In the genomic region with DNA sequence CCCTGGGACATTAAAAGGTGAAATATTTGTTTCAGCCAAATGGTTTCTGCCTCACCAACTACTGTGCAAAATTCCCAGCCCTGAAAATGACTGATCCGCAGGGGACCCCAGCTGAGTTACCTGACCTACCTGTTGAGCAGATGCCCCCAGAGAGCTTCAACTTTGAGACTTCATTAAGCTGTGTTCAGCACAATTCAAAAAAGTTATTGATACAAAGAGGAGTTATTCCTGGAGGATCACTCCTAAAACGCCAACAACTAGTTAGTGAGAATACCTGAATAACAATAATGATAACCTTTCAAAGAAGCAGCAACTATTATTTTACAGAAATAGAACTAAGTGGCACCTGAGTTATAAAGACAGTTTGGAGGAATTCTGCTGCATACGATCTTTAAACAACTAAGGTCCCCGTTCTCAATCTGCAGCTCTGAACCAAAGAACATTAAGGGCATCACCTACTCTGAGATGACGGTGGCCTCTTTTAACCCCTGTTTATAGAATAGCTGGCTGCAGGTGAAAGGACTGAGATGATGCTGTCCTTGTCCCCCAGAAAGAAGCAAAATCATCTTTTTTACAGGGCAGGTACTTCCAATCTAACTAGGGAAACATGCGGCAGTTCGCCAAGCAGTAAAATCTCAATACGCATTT, we compare ENCODE assay signal across 9 cellular contexts. TPM values are rescaled to one million over a fixed set of nuclear protein-coding genes. Genes with fewer than 3 reads are reported as not detected.
DNase-seq lines count a peak whose midpoint lies in the region; ATAC-seq, FAIRE-seq and TF ChIP-seq lines count a peak whose summit lies in the region.
"Had no signal": no experiment of that assay in that cellular context is flagged by ENCODE, and none has a peak within 500 bp of the region (broad histone marks: within the 10 kb centered on the region; RNA-seq: fewer than 3 reads in every experiment).

No MANE protein-coding gene starts in this region.

- H3K79me2 ChIP-seq in osteoblast (ENCODE audit: insufficient read depth, low read length): no peaks in the 10 kb centered on the region

- intact Hi-C loops in CD4-positive, alpha-beta memory T cell (cut with micrococcal nuclease): no loop called here

- POLR2A ChIA-PET in CD4-positive, alpha-beta memory T cell (lab: Charles Lee; ENCODE audit: partially characterized antibody): no interaction called here

- no peaks in the 10 kb centered on the region for H3K9me3 ChIP-seq in CD4-positive, alpha-beta memory T cell (ENCODE audit: control insufficient read depth in 1 of 2, low read length in 2 of 2)
- H3K9me3 ChIP-seq in osteoblast (ENCODE audit: low read depth, low read length): no peaks in the 10 kb centered on the region

- H3K4me3 ChIP-seq in CD4-positive, alpha-beta memory T cell (ENCODE audit: low read length in 2 of 2): peak overlapping the region in 1 of 2 donors; percentile 27
- H3K4me3 ChIP-seq in LNCaP clone FGC (ENCODE audit: low read depth, low read length): peak overlapping the region; percentile 43; the same call in 1 of the 2 replicates
- peak overlapping the region; percentile 78 for H3K4me3 ChIP-seq in osteoblast (ENCODE audit: insufficient read depth, low read length)

- H3K36me3 Mint-ChIP-seq in CD4-positive, alpha-beta memory T cell: no peaks in the 10 kb centered on the region
- H3K36me3 Mint-ChIP-seq in effector memory CD8-positive, alpha-beta T cell (ENCODE audit: insufficient read depth): peaks cover 3% of the 10 kb centered on the region

- no peak for FAIRE-seq in H54 (lab: Jason Lieb, UNC)

- no peaks in the 10 kb centered on the region for H3K36me3 ChIP-seq in CD4-positive, alpha-beta memory T cell (ENCODE audit: insufficient read depth, low read length)
- H3K36me3 ChIP-seq in osteoblast (ENCODE audit: insufficient read depth, low read length): no peaks in the 10 kb centered on the region

- TF ChIP-seq POLR2A in H54 (IDR thresholded peaks at IDR 0.05; ENCODE audit: low read depth, low read length): no peak

- CTCF ChIA-PET in CD4-positive, alpha-beta memory T cell (lab: Charles Lee; ENCODE audit: partially characterized antibody): no interaction called here

- H3K27ac ChIP-seq in CD4-positive, alpha-beta memory T cell (ENCODE audit: low read depth, low read length): no peak overlapping the region
- no peak overlapping the region for H3K27ac ChIP-seq in osteoblast (ENCODE audit: low read depth, low read length)

- H3K4me1 ChIP-seq in CD4-positive, alpha-beta memory T cell (ENCODE audit: insufficient read depth, low read length): peaks cover 13% of the 10 kb centered on the region
- peaks cover 4% of the 10 kb centered on the region for H3K4me1 ChIP-seq in osteoblast (ENCODE audit: insufficient read depth, low read length)

- ATAC-seq in effector memory CD8-positive, alpha-beta T cell (replicated peaks): no peak
- ATAC-seq in HG03039 (IDR thresholded peaks at IDR 0.05; ENCODE audit: unreplicated experiment) (no peak), GM21528 (IDR thresholded peaks at IDR 0.05; ENCODE audit: low FRiP score, unreplicated experiment) (no peak)

- peak overlapping the region; percentile 53 for H2AFZ ChIP-seq in osteoblast (ENCODE audit: low read length)

- H3K9me3 Mint-ChIP-seq in CD4-positive, alpha-beta memory T cell: peaks cover 0 to 2% (median 0%) of the 10 kb centered on the region in 8 donors
- no peaks in the 10 kb centered on the region for H3K9me3 Mint-ChIP-seq in effector memory CD8-positive, alpha-beta T cell

- DNase-seq in CD4-positive, alpha-beta memory T cell: no peak
- DNase-seq in LNCaP clone FGC (ENCODE audit: low read depth) (no peak), osteoblast (ENCODE audit: insufficient read length, low spot score, missing footprints) (no peak), H54 (ENCODE audit: insufficient read length, low spot score) (no peak), islet precursor cell (no peak)
- no peak for DNase-seq in effector memory CD8-positive, alpha-beta T cell
- DNase-seq: NCI-H1105 had no signal

- no peak overlapping the region for H3K27ac Mint-ChIP-seq in CD4-positive, alpha-beta memory T cell
- no peak overlapping the region for H3K27ac Mint-ChIP-seq in effector memory CD8-positive, alpha-beta T cell

- TF ChIP-seq CTCF in LNCaP clone FGC (IDR thresholded peaks at IDR 0.05; ENCODE audit: control insufficient read depth, extremely low read depth, insufficient read depth): no peak
- TF ChIP-seq CTCF in osteoblast (IDR thresholded peaks at IDR 0.05; ENCODE audit: extremely low read depth, low read depth, low read length): no peak

- H4K20me1 ChIP-seq in osteoblast (ENCODE audit: insufficient read depth, low read length): no peaks in the 10 kb centered on the region

- H3K4me2 ChIP-seq in osteoblast (ENCODE audit: insufficient read depth, low read length): peak overlapping the region; percentile 82

- H3K4me1 Mint-ChIP-seq in CD4-positive, alpha-beta memory T cell: peaks cover 15 to 17% (median 15%) of the 10 kb centered on the region in 4 donors
- peaks cover 9 to 12% of the 10 kb centered on the region in 2 donors for H3K4me1 Mint-ChIP-seq in effector memory CD8-positive, alpha-beta T cell (ENCODE audit: low read depth in 2 of 2)

- H3K27me3 ChIP-seq in CD4-positive, alpha-beta memory T cell (ENCODE audit: insufficient read depth, low read length): peaks cover 15% of the 10 kb centered on the region
- H3K27me3 ChIP-seq in osteoblast (ENCODE audit: insufficient read depth, low read length): peaks cover 42% of the 10 kb centered on the region

- H3K4me3 Mint-ChIP-seq in CD4-positive, alpha-beta memory T cell: peak overlapping the region; percentile 43 to 83 (median 77)
- H3K4me3 Mint-ChIP-seq in effector memory CD8-positive, alpha-beta T cell: peak overlapping the region; percentile 22 to 46

- peaks cover 15 to 17% of the 10 kb centered on the region in 2 donors for H3K27me3 Mint-ChIP-seq in CD4-positive, alpha-beta memory T cell
- peaks cover 36 to 43% of the 10 kb centered on the region in 2 donors for H3K27me3 Mint-ChIP-seq in effector memory CD8-positive, alpha-beta T cell

RNA-seq across cellular contexts. Expression of a gene that starts 0.7 kb away (rescaled TPM):
- total RNA-seq in CD4-positive, alpha-beta memory T cell: not detected
- not detected for polyA plus RNA-seq in CD4-positive, alpha-beta memory T cell
- not detected in 2 replicates for total RNA-seq in osteoblast
